ENCODE assay signal across 1 cellular context in genomic region chr3:5122030-5122740, GRCh38.
TF ChIP-seq lines count a peak whose summit lies in the region.

Gene ARL8B (plus strand): TSS chr3:5122292. CDS start chr3:5122466, 174 bp downstream.

TF ChIP-seq in K562, 482 proteins besides CTCF, POLR2A, EP300 and RAD21 (continued from another document and continues in another):
- TF ChIP-seq E2F3 (CRISPR knock-in tag; IDR thresholded peaks at IDR 0.05): peak; percentile 72; the same call in 1 of the 2 replicates
- TF ChIP-seq ATF3 (IDR thresholded peaks at IDR 0.05): 0 out of 2 replicates have a peak, but pooled peaks have one; percentile 21
- TF ChIP-seq ATF3 (CRISPR knock-in tag; conservative IDR thresholded peaks at IDR 0.05): peak; percentile 75; the same call in 1 of the 2 replicates
- peak; percentile 99 for TF ChIP-seq GATAD2B (IDR thresholded peaks at IDR 0.05; ENCODE audit: borderline replicate concordance)
- TF ChIP-seq MECOM (CRISPR knock-in tag; IDR thresholded peaks at IDR 0.05): no peak
- peak; percentile 83 for TF ChIP-seq HCFC1 (IDR thresholded peaks at IDR 0.05; ENCODE audit: low read depth, low read length)
- no peak for TF ChIP-seq BCL6 (CRISPR knock-in tag; IDR thresholded peaks at IDR 0.05)
- peak; percentile 85; the same call in 1 of the 2 replicates for TF ChIP-seq RNF2 (IDR thresholded peaks at IDR 0.05)
- 0 out of 4 replicates have a peak, but pooled peaks of 1 of the 2 experiments have one; percentile 8 for TF ChIP-seq KDM1A (IDR thresholded peaks at IDR 0.05)
- TF ChIP-seq STAT5A (IDR thresholded peaks at IDR 0.05; ENCODE audit: borderline replicate concordance, low read length): peak; percentile 65; the same call in 1 of the 2 replicates
- peak; percentile 97 for TF ChIP-seq RB1 (IDR thresholded peaks at IDR 0.05; ENCODE audit: low read depth)
- TF ChIP-seq ZBTB17 (CRISPR knock-in tag; IDR thresholded peaks at IDR 0.05): 0 out of 2 replicates have a peak, but pooled peaks have one; percentile 63
- peak; percentile 73 to 78 for TF ChIP-seq NRF1 (conservative IDR thresholded peaks at IDR 0.05 in 1 of 2, IDR thresholded peaks at IDR 0.05 in 1 of 2)
- TF ChIP-seq RBM17 (IDR thresholded peaks at IDR 0.05; ENCODE audit: borderline replicate concordance, low read depth, low read length): no peak
- peak; percentile 39; the same call in 1 of the 2 replicates for TF ChIP-seq ELF4 (CRISPR knock-in tag; IDR thresholded peaks at IDR 0.05)
- TF ChIP-seq NKRF (IDR thresholded peaks at IDR 0.05; ENCODE audit: borderline replicate concordance): peak; percentile 92
- TF ChIP-seq, protein P1, sequence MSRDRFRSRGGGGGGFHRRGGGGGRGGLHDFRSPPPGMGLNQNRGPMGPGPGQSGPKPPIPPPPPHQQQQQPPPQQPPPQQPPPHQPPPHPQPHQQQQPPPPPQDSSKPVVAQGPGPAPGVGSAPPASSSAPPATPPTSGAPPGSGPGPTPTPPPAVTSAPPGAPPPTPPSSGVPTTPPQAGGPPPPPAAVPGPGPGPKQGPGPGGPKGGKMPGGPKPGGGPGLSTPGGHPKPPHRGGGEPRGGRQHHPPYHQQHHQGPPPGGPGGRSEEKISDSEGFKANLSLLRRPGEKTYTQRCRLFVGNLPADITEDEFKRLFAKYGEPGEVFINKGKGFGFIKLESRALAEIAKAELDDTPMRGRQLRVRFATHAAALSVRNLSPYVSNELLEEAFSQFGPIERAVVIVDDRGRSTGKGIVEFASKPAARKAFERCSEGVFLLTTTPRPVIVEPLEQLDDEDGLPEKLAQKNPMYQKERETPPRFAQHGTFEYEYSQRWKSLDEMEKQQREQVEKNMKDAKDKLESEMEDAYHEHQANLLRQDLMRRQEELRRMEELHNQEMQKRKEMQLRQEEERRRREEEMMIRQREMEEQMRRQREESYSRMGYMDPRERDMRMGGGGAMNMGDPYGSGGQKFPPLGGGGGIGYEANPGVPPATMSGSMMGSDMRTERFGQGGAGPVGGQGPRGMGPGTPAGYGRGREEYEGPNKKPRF (IDR thresholded peaks at IDR 0.05; ENCODE audit: low read depth, low read length): no peak
- peak; percentile 97 for TF ChIP-seq ETS1 (conservative IDR thresholded peaks at IDR 0.05; ENCODE audit: control insufficient read depth, low read depth, low read length)
- TF ChIP-seq ZNF644 (tag; IDR thresholded peaks at IDR 0.05; ENCODE audit: low read depth): peak; percentile 21
- peak; percentile 75 to 96 for TF ChIP-seq NONO (IDR thresholded peaks at IDR 0.05; ENCODE audit: low read depth in 2 of 2, low read length in 1 of 2)
- peak; percentile 32; the same call in 1 of the 2 replicates for TF ChIP-seq PTBP1 (IDR thresholded peaks at IDR 0.05; ENCODE audit: low read depth, low read length)
- peak; percentile 84 for TF ChIP-seq FOXP1 (CRISPR knock-in tag; IDR thresholded peaks at IDR 0.05)
- TF ChIP-seq PCBP1 (IDR thresholded peaks at IDR 0.05; ENCODE audit: low read depth, low read length, poor library complexity, severe bottlenecking): peak; percentile 75
- peak; percentile 99 for TF ChIP-seq CCNT2 (IDR thresholded peaks at IDR 0.05; ENCODE audit: borderline replicate concordance, extremely low read depth, insufficient read length, low read depth, low read length)
- TF ChIP-seq TRIM28 (IDR thresholded peaks at IDR 0.05): 0 out of 2 replicates have a peak, but pooled peaks have one; percentile 14
- TF ChIP-seq MYNN (IDR thresholded peaks at IDR 0.05): peak; percentile 25; the same call in 1 of the 2 replicates
- TF ChIP-seq MYNN (CRISPR knock-in tag; IDR thresholded peaks at IDR 0.05): no peak
- TF ChIP-seq GTF2A2 (tag; IDR thresholded peaks at IDR 0.05): no peak; the same call in 1 of the 2 replicates
- peak; percentile 95 for TF ChIP-seq SAP30 (IDR thresholded peaks at IDR 0.05; ENCODE audit: borderline replicate concordance, insufficient read depth, low read depth, low read length, poor library complexity, severe bottlenecking)
- TF ChIP-seq, protein P2, sequence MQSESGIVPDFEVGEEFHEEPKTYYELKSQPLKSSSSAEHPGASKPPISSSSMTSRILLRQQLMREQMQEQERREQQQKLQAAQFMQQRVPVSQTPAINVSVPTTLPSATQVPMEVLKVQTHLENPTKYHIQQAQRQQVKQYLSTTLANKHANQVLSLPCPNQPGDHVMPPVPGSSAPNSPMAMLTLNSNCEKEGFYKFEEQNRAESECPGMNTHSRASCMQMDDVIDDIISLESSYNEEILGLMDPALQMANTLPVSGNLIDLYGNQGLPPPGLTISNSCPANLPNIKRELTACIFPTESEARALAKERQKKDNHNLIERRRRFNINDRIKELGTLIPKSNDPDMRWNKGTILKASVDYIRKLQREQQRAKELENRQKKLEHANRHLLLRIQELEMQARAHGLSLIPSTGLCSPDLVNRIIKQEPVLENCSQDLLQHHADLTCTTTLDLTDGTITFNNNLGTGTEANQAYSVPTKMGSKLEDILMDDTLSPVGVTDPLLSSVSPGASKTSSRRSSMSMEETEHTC (IDR thresholded peaks at IDR 0.05): peak; percentile 99
- peak; percentile 82 for TF ChIP-seq CREB1 (IDR thresholded peaks at IDR 0.05)
- TF ChIP-seq CREB1 (CRISPR knock-in tag; IDR thresholded peaks at IDR 0.05): peak; percentile 82
- no peak for TF ChIP-seq SMARCE1 (IDR thresholded peaks at IDR 0.05)
- TF ChIP-seq ATF7 (IDR thresholded peaks at IDR 0.05): peak; percentile 87
- TF ChIP-seq ZNF551 (CRISPR knock-in tag; IDR thresholded peaks at IDR 0.05): no peak
- TF ChIP-seq ELF1 (tag; IDR thresholded peaks at IDR 0.05): peak; percentile 92
- TF ChIP-seq SP2 (IDR thresholded peaks at IDR 0.05; ENCODE audit: extremely low read depth, low read depth, low read length, poor library complexity, severe bottlenecking): peak; percentile 75
- TF ChIP-seq ZNF778 (CRISPR knock-in tag; IDR thresholded peaks at IDR 0.05): no peak
- TF ChIP-seq PHB (CRISPR knock-in tag; IDR thresholded peaks at IDR 0.05): 0 out of 2 replicates have a peak, but pooled peaks have one; percentile 44
- peak in 1 of 2 experiments; percentile 14; a peak in 1 of 4 replicates for TF ChIP-seq FOXA3 (CRISPR knock-in tag; conservative IDR thresholded peaks at IDR 0.05 in 1 of 2, IDR thresholded peaks at IDR 0.05 in 1 of 2)
- 0 out of 2 replicates have a peak, but pooled peaks have one; percentile 34 for TF ChIP-seq PHF21A (IDR thresholded peaks at IDR 0.05; ENCODE audit: borderline replicate concordance, low read depth)
- TF ChIP-seq CHAMP1 (IDR thresholded peaks at IDR 0.05): peak; percentile 59; the same call in 1 of the 2 replicates
- no peak for TF ChIP-seq ZNF311 (CRISPR knock-in tag; IDR thresholded peaks at IDR 0.05)
- no peak for TF ChIP-seq ATF1 (CRISPR knock-in tag; IDR thresholded peaks at IDR 0.05)
- TF ChIP-seq ATF1 (tag; IDR thresholded peaks at IDR 0.05): peak; percentile 89
- peak; percentile 57 to 74 (median 74) for TF ChIP-seq YY1 (IDR thresholded peaks at IDR 0.05; ENCODE audit: borderline replicate concordance in 1 of 3, control insufficient read depth in 1 of 3, extremely low read depth in 1 of 3, insufficient read depth in 3 of 3, insufficient read length in 1 of 3, insufficient replicate concordance in 2 of 3, low read depth in 1 of 3, low read length in 2 of 3)
- TF ChIP-seq SP1 (CRISPR knock-in tag; IDR thresholded peaks at IDR 0.05): peak; percentile 92
